Comparison of ENCODE assay signal across 8 cellular contexts in genomic region chr6:28399370-28400121, GRCh38.
DNase-seq lines count a peak whose midpoint lies in the region; ATAC-seq and TF ChIP-seq lines count a peak whose summit lies in the region.

Gene ZSCAN12 (minus strand): TSS chr6:28399747. CDS start chr6:28398405, 1,342 bp downstream.

- H3K4me3 ChIP-seq in epithelial cell of esophagus (ENCODE audit: low read length), result peak within 1 kb of the TSS; percentile 95

- peak; percentile 55 for TF ChIP-seq CTCF in epithelial cell of esophagus (IDR thresholded peaks at IDR 0.05; ENCODE audit: insufficient read depth, low read depth, low read length, missing control alignments)

- DNase-seq in AG20443 (ENCODE audit: low spot score) (peak; percentile 91), NCI-H82 treated with DMSO at 0.1 percent for 48 hours (lab: John Stamatoyannopoulos, UW; ENCODE audit: unreplicated experiment) (peak; percentile 83), epithelial cell of esophagus (ENCODE audit: low read depth) (peak; percentile 86), middle frontal gyrus (ENCODE audit: extremely low spot score, low spot score) (peak; percentile 77)
- DNase-seq in activated CD8-positive, alpha-beta memory T cell treated with anti-CD3 and anti-CD28 coated beads, Interleukin-2, amount 50 U/mL, for 4 hours, result peak; percentile 84
- DNase-seq in stimulated activated CD8-positive, alpha-beta memory T cell treated with anti-CD3 and anti-CD28 coated beads, Interleukin-15, amount 100 ng/mL, for 48 hours (ENCODE audit: low read depth in 2 of 2), result peak; percentile 83

- ATAC-seq in GM19043 (IDR thresholded peaks at IDR 0.05; ENCODE audit: low read depth, unreplicated experiment) (peak; percentile 77), HG03378 (IDR thresholded peaks at IDR 0.05; ENCODE audit: unreplicated experiment) (peak; percentile 70)

Comparison
In these comparisons a context has a peak if more than half of its experiments do, and no peak if none do; other contexts are left out.
1. Peak in every context shown above with its lines: DNase-seq, ATAC-seq and H3K4me3 ChIP-seq.